In genomic region chr9:64369111-64369510, GRCh38 we compare ENCODE assay signal across 8 cellular contexts.
A peak's percentile ranks its signal among the peaks of the same experiment; 100 is the strongest.
DNase-seq lines count a peak whose midpoint lies in the region; ATAC-seq and TF ChIP-seq lines count a peak whose summit lies in the region.
"Not testable (repeated sequence)": the region's sequence is repeated elsewhere in the genome, so short reads cannot be mapped to it uniquely, and the experiment has no call there.

No MANE protein-coding gene starts in this region.

- not testable (repeated sequence) for H3K27ac ChIP-seq in CD4-positive, alpha-beta memory T cell (ENCODE audit: low read depth, low read length); esophagus squamous epithelium; neural progenitor cell

- H3K9ac ChIP-seq in neural progenitor cell, result not testable (repeated sequence)

- not testable (repeated sequence) for H3K4me3 Mint-ChIP-seq in CD4-positive, alpha-beta memory T cell; neural progenitor cell

- not testable (repeated sequence) for H4K20me1 ChIP-seq in neural progenitor cell (ENCODE audit: low read depth)

- not testable (repeated sequence) for H3K27me3 Mint-ChIP-seq in CD4-positive, alpha-beta memory T cell; neural progenitor cell (ENCODE audit: insufficient read depth, low read depth)

- H3K4me2 ChIP-seq in neural progenitor cell, result not testable (repeated sequence)

- H3K9me3 ChIP-seq in CD4-positive, alpha-beta memory T cell (ENCODE audit: control insufficient read depth in 1 of 2, low read length in 2 of 2); esophagus squamous epithelium; neural progenitor cell (ENCODE audit: low read depth): not testable (repeated sequence)

- POLR2A ChIA-PET in CD4-positive, alpha-beta memory T cell (lab: Charles Lee; ENCODE audit: partially characterized antibody), result not testable (repeated sequence)

- not testable (repeated sequence) for H3K9me3 Mint-ChIP-seq in CD4-positive, alpha-beta memory T cell; neural progenitor cell

- H2AFZ ChIP-seq in neural progenitor cell (replicated peaks), result not testable (repeated sequence)

- CTCF ChIA-PET in CD4-positive, alpha-beta memory T cell (lab: Charles Lee; ENCODE audit: partially characterized antibody), result not testable (repeated sequence)

- not testable (repeated sequence) for H3K27ac Mint-ChIP-seq in CD4-positive, alpha-beta memory T cell; neural progenitor cell

- not testable (repeated sequence) for H3K27me3 ChIP-seq in CD4-positive, alpha-beta memory T cell (ENCODE audit: insufficient read depth, low read length); esophagus squamous epithelium
- peaks cover 37% of the 10 kb centered on the region for H3K27me3 ChIP-seq in neural progenitor cell

- H3K36me3 Mint-ChIP-seq in CD4-positive, alpha-beta memory T cell; neural progenitor cell: not testable (repeated sequence)

- H3K79me2 ChIP-seq in neural progenitor cell (ENCODE audit: low read depth), result not testable (repeated sequence)

- not testable (repeated sequence) for H3K36me3 ChIP-seq in CD4-positive, alpha-beta memory T cell (ENCODE audit: insufficient read depth, low read length); esophagus squamous epithelium; neural progenitor cell

- H3K4me1 ChIP-seq in CD4-positive, alpha-beta memory T cell (ENCODE audit: insufficient read depth, low read length); esophagus squamous epithelium; neural progenitor cell: not testable (repeated sequence)

- intact Hi-C loops in CD4-positive, alpha-beta memory T cell (cut with micrococcal nuclease); esophagus squamous epithelium (cut with DNase I): not testable (repeated sequence)

- not testable (repeated sequence) for H3K4me3 ChIP-seq in CD4-positive, alpha-beta memory T cell (ENCODE audit: low read length in 2 of 2); neural progenitor cell
- peak overlapping the region in 2 of 4 donors; percentile 31 to 48 for H3K4me3 ChIP-seq in esophagus squamous epithelium

- TF ChIP-seq POLR2A in esophagus squamous epithelium (IDR thresholded peaks at IDR 0.05), result not testable (repeated sequence)

- DNase-seq in CD4-positive, alpha-beta memory T cell, result peak; percentile 69 to 84 (median 71)
- DNase-seq in T-helper 1 cell, result peak in 3 of 5 donors; percentile 32 to 58 (median 57)
- DNase-seq in activated T-helper 1 cell treated with anti-CD3 and anti-CD28 coated beads, Interleukin-2, amount 50 U/mL, for 16 hours (ENCODE audit: low read depth in 1 of 2, low spot score in 1 of 2), result peak; percentile 41 to 72
- not testable (repeated sequence) for DNase-seq in esophagus squamous epithelium (lab: John Stamatoyannopoulos, UW); neural progenitor cell (ENCODE audit: low spot score)
- DNase-seq in stimulated activated CD8-positive, alpha-beta memory T cell treated with anti-CD3 and anti-CD28 coated beads, Interleukin-2, amount 100 ng/mL, for 48 hours (ENCODE audit: low read depth in 2 of 2), result peak; percentile 76 to 78

- TF ChIP-seq CTCF in esophagus squamous epithelium (IDR thresholded peaks at IDR 0.05) (peak in 4 of 6 experiments; percentile 21 to 55 (median 40)), neural progenitor cell (IDR thresholded peaks at IDR 0.05) (peak; percentile 36)

- no CpG with 5 or more reads among the region's 44 CpGs for WGBS in esophagus squamous epithelium, 2 donors

- H3K4me1 Mint-ChIP-seq in CD4-positive, alpha-beta memory T cell; neural progenitor cell: not testable (repeated sequence)

- H3F3A ChIP-seq in neural progenitor cell (ENCODE audit: low read depth), result not testable (repeated sequence)

- ATAC-seq in GM19463 (IDR thresholded peaks at IDR 0.05; ENCODE audit: unreplicated experiment), result peak; percentile 100
- ATAC-seq in HG03039 (IDR thresholded peaks at IDR 0.05; ENCODE audit: unreplicated experiment), result peak; percentile 100
